ENCODE assay signal across 11 cellular contexts in the genomic region with DNA sequence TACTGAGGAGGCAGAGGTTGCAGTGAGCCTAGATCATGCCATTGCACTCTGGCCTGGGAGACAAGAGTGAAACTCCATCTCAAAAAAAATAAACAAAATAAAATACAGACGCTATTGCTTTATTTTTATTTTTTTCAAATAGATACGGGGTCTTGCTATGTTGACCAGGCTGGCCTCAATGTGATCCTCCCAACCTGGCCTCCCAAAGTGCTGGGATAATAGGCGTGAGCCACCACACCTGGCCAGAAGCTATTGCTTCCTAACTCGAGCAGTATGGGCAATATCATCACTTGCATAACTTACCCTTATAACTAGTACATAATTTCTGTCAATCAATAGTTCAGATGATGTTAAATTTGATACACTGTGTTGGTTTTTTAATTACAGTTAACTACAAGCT. TPM values are rescaled to one million over a fixed set of nuclear protein-coding genes. Genes with fewer than 3 reads are reported as not detected.
DNase-seq lines count a peak whose midpoint lies in the region; ATAC-seq, FAIRE-seq and TF ChIP-seq lines count a peak whose summit lies in the region.
"Had no signal": no experiment of that assay in that cellular context is flagged by ENCODE, and none has a peak within 500 bp of the region (broad histone marks: within the 10 kb centered on the region; RNA-seq: fewer than 3 reads in every experiment).

No MANE protein-coding gene starts in this region.

- H3K36me3 ChIP-seq in ACC112 (ENCODE audit: insufficient read depth, low read length) (peaks cover 20% of the 10 kb centered on the region), astrocyte (ENCODE audit: insufficient read depth, low read length) (peaks cover 12% of the 10 kb centered on the region), mesenchymal stem cell (ENCODE audit: control insufficient read depth in 1 of 2, insufficient read depth in 2 of 2, low read depth in 1 of 2, low read length in 2 of 2) (peaks cover 15 to 30% of the 10 kb centered on the region in 2 experiments)

- H3K4me3 Mint-ChIP-seq in astrocyte (ENCODE audit: unreplicated experiment): peak overlapping the region; percentile 93

- peaks cover 74% of the 10 kb centered on the region for H4K20me1 ChIP-seq in astrocyte (ENCODE audit: insufficient read depth, low read length)

- peak overlapping the region; percentile 96 for H3K4me3 ChIP-seq in ACC112 (ENCODE audit: low read depth, low read length)
- peak overlapping the region; percentile 67 for H3K4me3 ChIP-seq in HFF-Myc (replicated peaks; ENCODE audit: low read depth, low read length)
- peak overlapping the region; percentile 98 for H3K4me3 ChIP-seq in astrocyte (ENCODE audit: insufficient read depth, low read depth, low read length)
- H3K4me3 ChIP-seq in mesenchymal stem cell (ENCODE audit: insufficient read depth in 1 of 2, low read depth in 1 of 2, low read length in 2 of 2): peak overlapping the region in 1 of 2 experiments; percentile 99

- H3K9me3 ChIP-seq in astrocyte (ENCODE audit: insufficient read depth, low read depth, low read length): no peaks in the 10 kb centered on the region
- no peaks in the 10 kb centered on the region for H3K9me3 ChIP-seq in mesenchymal stem cell (ENCODE audit: control insufficient read depth, low read length)

- no peak overlapping the region for H3K14ac ChIP-seq in mesenchymal stem cell (ENCODE audit: low read length in 2 of 2)

- peaks cover 22% of the 10 kb centered on the region for H3K4me1 Mint-ChIP-seq in astrocyte (ENCODE audit: low read depth, unreplicated experiment)

- no peaks in the 10 kb centered on the region for H3K9me3 Mint-ChIP-seq in astrocyte (ENCODE audit: unreplicated experiment)

- TF ChIP-seq CTCF in HFF-Myc (IDR thresholded peaks at IDR 0.05; ENCODE audit: low read depth, low read length, missing control alignments) (no peak), astrocyte (IDR thresholded peaks at IDR 0.05; ENCODE audit: insufficient read depth, low read depth, low read length) (no peak), GM20000 (IDR thresholded peaks at IDR 0.05; ENCODE audit: extremely low read depth, missing control alignments) (no peak)

- no peak overlapping the region for H2BK15ac ChIP-seq in mesenchymal stem cell (ENCODE audit: low read depth, poor library complexity, severe bottlenecking)

- H3K27me3 ChIP-seq in ACC112 (ENCODE audit: insufficient read depth, low read length) (no peaks in the 10 kb centered on the region), astrocyte (ENCODE audit: insufficient read depth, low read length) (no peaks in the 10 kb centered on the region), mesenchymal stem cell (ENCODE audit: control insufficient read depth in 1 of 2, insufficient read depth in 1 of 2, low read length in 2 of 2) (no peaks in the 10 kb centered on the region)

- H2BK5ac ChIP-seq in mesenchymal stem cell (ENCODE audit: low read depth, low read length, poor library complexity, severe bottlenecking): no peak overlapping the region

- H3K4me2 ChIP-seq in astrocyte (ENCODE audit: low read length) (peak overlapping the region; percentile 83), mesenchymal stem cell (ENCODE audit: low read length, poor library complexity, severe bottlenecking) (peak overlapping the region; percentile 62)

- no peak overlapping the region for H2BK12ac ChIP-seq in mesenchymal stem cell (ENCODE audit: low read length in 2 of 2)

- H3K27ac ChIP-seq in ACC112 (ENCODE audit: low read depth, low read length): no peak overlapping the region
- no peak overlapping the region for H3K27ac ChIP-seq in astrocyte (ENCODE audit: low read depth, low read length)
- H3K27ac ChIP-seq in mesenchymal stem cell (ENCODE audit: low read length, poor library complexity, severe bottlenecking): no peak overlapping the region

- no peak overlapping the region for H4K91ac ChIP-seq in mesenchymal stem cell (ENCODE audit: low read length)

- H3K9ac ChIP-seq in astrocyte (ENCODE audit: low read length) (peak overlapping the region; percentile 100), mesenchymal stem cell (ENCODE audit: low read length) (peak overlapping the region; percentile 100)

- WGBS in mesenchymal stem cell: 89% methylated on average over 3 of the region's 4 CpGs

- no peak for DNase-seq in HFF-Myc (ENCODE audit: extremely low read depth, low read depth)
- DNase-seq in astrocyte (ENCODE audit: low read depth): no peak
- peak; percentile 6 for DNase-seq in mesenchymal stem cell
- DNase-seq in HK-2 (ENCODE audit: unreplicated experiment): no peak
- DNase-seq in GM20000 (ENCODE audit: low spot score): no peak
- DNase-seq: effector CD8-positive, alpha-beta T cell; NCI-H446; SW 1271 had no signal

- H3K4ac ChIP-seq in mesenchymal stem cell (ENCODE audit: low read depth in 1 of 2, low read length in 2 of 2): no peak overlapping the region

- H2BK120ac ChIP-seq in mesenchymal stem cell (ENCODE audit: low read depth, low read length): no peak overlapping the region

- H3K27ac Mint-ChIP-seq in astrocyte (ENCODE audit: unreplicated experiment): peak overlapping the region; percentile 99

- H3K36me3 Mint-ChIP-seq in astrocyte (ENCODE audit: low read depth, unreplicated experiment): peaks cover 8% of the 10 kb centered on the region

- no peaks in the 10 kb centered on the region for H3K27me3 Mint-ChIP-seq in astrocyte (ENCODE audit: low read depth, unreplicated experiment)

- H3K23ac ChIP-seq in mesenchymal stem cell (ENCODE audit: low read length in 2 of 2): no peak overlapping the region

- no peak for FAIRE-seq in astrocyte (lab: Jason Lieb, UNC)

- H4K8ac ChIP-seq in mesenchymal stem cell (ENCODE audit: low read length): no peak overlapping the region

- no peaks in the 10 kb centered on the region for H3K79me1 ChIP-seq in mesenchymal stem cell (replicated peaks; ENCODE audit: low read length, poor library complexity, severe bottlenecking)

- ATAC-seq in GM21381 (IDR thresholded peaks at IDR 0.05; ENCODE audit: unreplicated experiment): no peak
- ATAC-seq in GM18858 (IDR thresholded peaks at IDR 0.05; ENCODE audit: unreplicated experiment): no peak

- H3K79me2 ChIP-seq in ACC112 (ENCODE audit: control insufficient read depth, insufficient read depth, low read length, unreplicated experiment) (peaks cover 91% of the 10 kb centered on the region), astrocyte (ENCODE audit: insufficient read depth, low read length) (peaks cover 86% of the 10 kb centered on the region)

- H2AFZ ChIP-seq in ACC112 (ENCODE audit: low read length, unreplicated experiment) (no peak overlapping the region), astrocyte (ENCODE audit: low read depth, low read length) (no peak overlapping the region), mesenchymal stem cell (ENCODE audit: low read depth, low read length) (no peak overlapping the region)

- H3K18ac ChIP-seq in mesenchymal stem cell (ENCODE audit: low read depth in 1 of 2, low read length in 2 of 2): no peak overlapping the region

- no peak overlapping the region for H2AK5ac ChIP-seq in mesenchymal stem cell (ENCODE audit: low read length, severe bottlenecking)

- peaks cover 23% of the 10 kb centered on the region for H3K4me1 ChIP-seq in ACC112 (ENCODE audit: control insufficient read depth, insufficient read depth, low read length, unreplicated experiment)
- peaks cover 28% of the 10 kb centered on the region for H3K4me1 ChIP-seq in astrocyte (ENCODE audit: insufficient read depth, low read length)
- H3K4me1 ChIP-seq in mesenchymal stem cell (ENCODE audit: control insufficient read depth, insufficient read depth, low read depth, low read length): peaks cover 13% of the 10 kb centered on the region

RNA-seq across cellular contexts. Expression of a gene that starts 3.0 kb away (rescaled TPM):
- 471 and 472 TPM in 2 replicates for total RNA-seq in astrocyte
- polyA plus RNA-seq in mesenchymal stem cell (2013, experiment 1 of 2): 406 TPM
- polyA plus RNA-seq in mesenchymal stem cell (2013, experiment 2 of 2): 464 TPM

RNA-seq across cellular contexts. Expression of a gene that starts 38.1 kb away (rescaled TPM):
- 15.3 and 16.2 TPM in 2 replicates for total RNA-seq in astrocyte
- polyA plus RNA-seq in mesenchymal stem cell (2013, experiment 1 of 2): 8.2 TPM
- 7.8 TPM for polyA plus RNA-seq in mesenchymal stem cell (2013, experiment 2 of 2)

RNA-seq across cellular contexts. Expression of a gene that starts 50.0 kb away (rescaled TPM):
- total RNA-seq in astrocyte: 0.23 and 0.36 TPM in 2 replicates
- 0.07 TPM for polyA plus RNA-seq in mesenchymal stem cell (2013, experiment 1 of 2)
- 0.01 TPM for polyA plus RNA-seq in mesenchymal stem cell (2013, experiment 2 of 2)
